ENCODE assay signal across 1 cellular context in genomic region chr6:1864496-1864895, GRCh38.
A peak's percentile ranks its signal among the peaks of the same experiment; 100 is the strongest.
TF ChIP-seq lines count a peak whose summit lies in the region.

No MANE protein-coding gene starts in this region.

TF ChIP-seq in HEK293, 187 proteins besides CTCF, POLR2A, EP300 and RAD21 (continued from another document):
- TF ChIP-seq GLI4 (tag by site-specific recombination; IDR thresholded peaks at IDR 0.05) (no peak), ZBTB8A (tag by site-specific recombination; IDR thresholded peaks at IDR 0.05) (peak; percentile 55), EGR2 (tag by site-specific recombination; IDR thresholded peaks at IDR 0.05; ENCODE audit: low read depth) (no peak), ZBTB20 (tag by site-specific recombination; IDR thresholded peaks at IDR 0.05) (peak; percentile 34; the same call in 1 of the 2 replicates), ZNF2 (tag by site-specific recombination; IDR thresholded peaks at IDR 0.05) (0 out of 2 replicates have a peak, but pooled peaks have one; percentile 20), ZNF184 (tag by site-specific recombination; IDR thresholded peaks at IDR 0.05) (0 out of 2 replicates have a peak, but pooled peaks have one; percentile 42), ZNF624 (tag by site-specific recombination; IDR thresholded peaks at IDR 0.05) (no peak), BCL11A (tag by site-specific recombination; IDR thresholded peaks at IDR 0.05; ENCODE audit: low read depth) (peak; percentile 82; the same call in 1 of the 2 replicates), ZBTB1 (tag by site-specific recombination; IDR thresholded peaks at IDR 0.05) (no peak), ZNF768 (tag by site-specific recombination; IDR thresholded peaks at IDR 0.05) (0 out of 2 replicates have a peak, but pooled peaks have one; percentile 10), ZNF626 (tag by site-specific recombination; IDR thresholded peaks at IDR 0.05) (no peak), ZNF843 (tag by site-specific recombination; IDR thresholded peaks at IDR 0.05) (0 out of 2 replicates have a peak, but pooled peaks have one; percentile 43), ZNF654 (tag by site-specific recombination; IDR thresholded peaks at IDR 0.05; ENCODE audit: low read depth) (no peak), ZNF596 (tag by site-specific recombination; IDR thresholded peaks at IDR 0.05) (0 out of 2 replicates have a peak, but pooled peaks have one; percentile 18), ZNF600 (tag by site-specific recombination; IDR thresholded peaks at IDR 0.05) (peak; percentile 47; the same call in 1 of the 2 replicates), GLIS1 (tag by site-specific recombination; IDR thresholded peaks at IDR 0.05) (peak; percentile 72; the same call in 1 of the 2 replicates), PRDM2 (tag by site-specific recombination; IDR thresholded peaks at IDR 0.05; ENCODE audit: borderline replicate concordance) (no peak), ZNF580 (tag by site-specific recombination; IDR thresholded peaks at IDR 0.05) (no peak), ZNF175 (tag by site-specific recombination; IDR thresholded peaks at IDR 0.05) (no peak), ZSCAN16 (tag by site-specific recombination; IDR thresholded peaks at IDR 0.05) (peak; percentile 68; the same call in 1 of the 2 replicates), ZBTB17 (tag by site-specific recombination; IDR thresholded peaks at IDR 0.05) (peak; percentile 81), KLF9 (tag by site-specific recombination; IDR thresholded peaks at IDR 0.05; ENCODE audit: low read depth) (no peak), TRIM28 (IDR thresholded peaks at IDR 0.05; ENCODE audit: borderline replicate concordance, low read length) (no peak), GFI1B (tag by site-specific recombination; IDR thresholded peaks at IDR 0.05) (0 out of 2 replicates have a peak, but pooled peaks have one; percentile 22), ZSCAN4 (tag by site-specific recombination; IDR thresholded peaks at IDR 0.05) (no peak), ZNF10 (tag by site-specific recombination; IDR thresholded peaks at IDR 0.05) (no peak), ZFHX2 (tag by site-specific recombination; conservative IDR thresholded peaks at IDR 0.05) (no peak), SP7 (tag by site-specific recombination; IDR thresholded peaks at IDR 0.05) (peak; percentile 76), WT1 (tag by site-specific recombination; IDR thresholded peaks at IDR 0.05) (peak; percentile 80), ZNF366 (tag by site-specific recombination; conservative IDR thresholded peaks at IDR 0.05) (peak; percentile 70), SP3 (tag by site-specific recombination; IDR thresholded peaks at IDR 0.05) (no peak), ZNF121 (tag by site-specific recombination; IDR thresholded peaks at IDR 0.05) (no peak), ZNF146 (tag by site-specific recombination; IDR thresholded peaks at IDR 0.05) (no peak)
- TF ChIP-seq, protein P1, sequence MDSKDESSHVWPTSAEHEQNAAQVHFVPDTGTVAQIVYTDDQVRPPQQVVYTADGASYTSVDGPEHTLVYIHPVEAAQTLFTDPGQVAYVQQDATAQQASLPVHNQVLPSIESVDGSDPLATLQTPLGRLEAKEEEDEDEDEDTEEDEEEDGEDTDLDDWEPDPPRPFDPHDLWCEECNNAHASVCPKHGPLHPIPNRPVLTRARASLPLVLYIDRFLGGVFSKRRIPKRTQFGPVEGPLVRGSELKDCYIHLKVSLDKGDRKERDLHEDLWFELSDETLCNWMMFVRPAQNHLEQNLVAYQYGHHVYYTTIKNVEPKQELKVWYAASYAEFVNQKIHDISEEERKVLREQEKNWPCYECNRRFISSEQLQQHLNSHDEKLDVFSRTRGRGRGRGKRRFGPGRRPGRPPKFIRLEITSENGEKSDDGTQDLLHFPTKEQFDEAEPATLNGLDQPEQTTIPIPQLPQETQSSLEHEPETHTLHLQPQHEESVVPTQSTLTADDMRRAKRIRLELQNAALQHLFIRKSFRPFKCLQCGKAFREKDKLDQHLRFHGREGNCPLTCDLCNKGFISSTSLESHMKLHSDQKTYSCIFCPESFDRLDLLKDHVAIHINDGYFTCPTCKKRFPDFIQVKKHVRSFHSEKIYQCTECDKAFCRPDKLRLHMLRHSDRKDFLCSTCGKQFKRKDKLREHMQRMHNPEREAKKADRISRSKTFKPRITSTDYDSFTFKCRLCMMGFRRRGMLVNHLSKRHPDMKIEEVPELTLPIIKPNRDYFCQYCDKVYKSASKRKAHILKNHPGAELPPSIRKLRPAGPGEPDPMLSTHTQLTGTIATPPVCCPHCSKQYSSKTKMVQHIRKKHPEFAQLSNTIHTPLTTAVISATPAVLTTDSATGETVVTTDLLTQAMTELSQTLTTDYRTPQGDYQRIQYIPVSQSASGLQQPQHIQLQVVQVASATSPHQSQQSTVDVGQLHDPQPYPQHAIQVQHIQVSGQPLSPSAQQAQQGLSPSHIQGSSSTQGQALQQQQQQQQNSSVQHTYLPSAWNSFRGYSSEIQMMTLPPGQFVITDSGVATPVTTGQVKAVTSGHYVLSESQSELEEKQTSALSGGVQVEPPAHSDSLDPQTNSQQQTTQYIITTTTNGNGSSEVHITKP (tag by site-specific recombination; IDR thresholded peaks at IDR 0.05) = peak; percentile 63
- TF ChIP-seq, protein P2, sequence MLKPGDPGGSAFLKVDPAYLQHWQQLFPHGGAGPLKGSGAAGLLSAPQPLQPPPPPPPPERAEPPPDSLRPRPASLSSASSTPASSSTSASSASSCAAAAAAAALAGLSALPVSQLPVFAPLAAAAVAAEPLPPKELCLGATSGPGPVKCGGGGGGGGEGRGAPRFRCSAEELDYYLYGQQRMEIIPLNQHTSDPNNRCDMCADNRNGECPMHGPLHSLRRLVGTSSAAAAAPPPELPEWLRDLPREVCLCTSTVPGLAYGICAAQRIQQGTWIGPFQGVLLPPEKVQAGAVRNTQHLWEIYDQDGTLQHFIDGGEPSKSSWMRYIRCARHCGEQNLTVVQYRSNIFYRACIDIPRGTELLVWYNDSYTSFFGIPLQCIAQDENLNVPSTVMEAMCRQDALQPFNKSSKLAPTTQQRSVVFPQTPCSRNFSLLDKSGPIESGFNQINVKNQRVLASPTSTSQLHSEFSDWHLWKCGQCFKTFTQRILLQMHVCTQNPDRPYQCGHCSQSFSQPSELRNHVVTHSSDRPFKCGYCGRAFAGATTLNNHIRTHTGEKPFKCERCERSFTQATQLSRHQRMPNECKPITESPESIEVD (tag by site-specific recombination; IDR thresholded peaks at IDR 0.05) = peak; percentile 80
- TF ChIP-seq, protein P3, sequence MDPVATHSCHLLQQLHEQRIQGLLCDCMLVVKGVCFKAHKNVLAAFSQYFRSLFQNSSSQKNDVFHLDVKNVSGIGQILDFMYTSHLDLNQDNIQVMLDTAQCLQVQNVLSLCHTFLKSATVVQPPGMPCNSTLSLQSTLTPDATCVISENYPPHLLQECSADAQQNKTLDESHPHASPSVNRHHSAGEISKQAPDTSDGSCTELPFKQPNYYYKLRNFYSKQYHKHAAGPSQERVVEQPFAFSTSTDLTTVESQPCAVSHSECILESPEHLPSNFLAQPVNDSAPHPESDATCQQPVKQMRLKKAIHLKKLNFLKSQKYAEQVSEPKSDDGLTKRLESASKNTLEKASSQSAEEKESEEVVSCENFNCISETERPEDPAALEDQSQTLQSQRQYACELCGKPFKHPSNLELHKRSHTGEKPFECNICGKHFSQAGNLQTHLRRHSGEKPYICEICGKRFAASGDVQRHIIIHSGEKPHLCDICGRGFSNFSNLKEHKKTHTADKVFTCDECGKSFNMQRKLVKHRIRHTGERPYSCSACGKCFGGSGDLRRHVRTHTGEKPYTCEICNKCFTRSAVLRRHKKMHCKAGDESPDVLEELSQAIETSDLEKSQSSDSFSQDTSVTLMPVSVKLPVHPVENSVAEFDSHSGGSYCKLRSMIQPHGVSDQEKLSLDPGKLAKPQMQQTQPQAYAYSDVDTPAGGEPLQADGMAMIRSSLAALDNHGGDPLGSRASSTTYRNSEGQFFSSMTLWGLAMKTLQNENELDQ (tag by site-specific recombination; IDR thresholded peaks at IDR 0.05; ENCODE audit: low read depth) = no peak
- TF ChIP-seq, protein P4, sequence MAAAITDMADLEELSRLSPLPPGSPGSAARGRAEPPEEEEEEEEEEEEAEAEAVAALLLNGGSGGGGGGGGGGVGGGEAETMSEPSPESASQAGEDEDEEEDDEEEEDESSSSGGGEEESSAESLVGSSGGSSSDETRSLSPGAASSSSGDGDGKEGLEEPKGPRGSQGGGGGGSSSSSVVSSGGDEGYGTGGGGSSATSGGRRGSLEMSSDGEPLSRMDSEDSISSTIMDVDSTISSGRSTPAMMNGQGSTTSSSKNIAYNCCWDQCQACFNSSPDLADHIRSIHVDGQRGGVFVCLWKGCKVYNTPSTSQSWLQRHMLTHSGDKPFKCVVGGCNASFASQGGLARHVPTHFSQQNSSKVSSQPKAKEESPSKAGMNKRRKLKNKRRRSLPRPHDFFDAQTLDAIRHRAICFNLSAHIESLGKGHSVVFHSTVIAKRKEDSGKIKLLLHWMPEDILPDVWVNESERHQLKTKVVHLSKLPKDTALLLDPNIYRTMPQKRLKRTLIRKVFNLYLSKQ (tag by site-specific recombination; IDR thresholded peaks at IDR 0.05; ENCODE audit: borderline replicate concordance) = no peak
- TF ChIP-seq, protein P5, sequence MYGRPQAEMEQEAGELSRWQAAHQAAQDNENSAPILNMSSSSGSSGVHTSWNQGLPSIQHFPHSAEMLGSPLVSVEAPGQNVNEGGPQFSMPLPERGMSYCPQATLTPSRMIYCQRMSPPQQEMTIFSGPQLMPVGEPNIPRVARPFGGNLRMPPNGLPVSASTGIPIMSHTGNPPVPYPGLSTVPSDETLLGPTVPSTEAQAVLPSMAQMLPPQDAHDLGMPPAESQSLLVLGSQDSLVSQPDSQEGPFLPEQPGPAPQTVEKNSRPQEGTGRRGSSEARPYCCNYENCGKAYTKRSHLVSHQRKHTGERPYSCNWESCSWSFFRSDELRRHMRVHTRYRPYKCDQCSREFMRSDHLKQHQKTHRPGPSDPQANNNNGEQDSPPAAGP (tag by site-specific recombination; IDR thresholded peaks at IDR 0.05) = 0 out of 2 replicates have a peak, but pooled peaks have one; percentile 27
- TF ChIP-seq, protein P6, sequence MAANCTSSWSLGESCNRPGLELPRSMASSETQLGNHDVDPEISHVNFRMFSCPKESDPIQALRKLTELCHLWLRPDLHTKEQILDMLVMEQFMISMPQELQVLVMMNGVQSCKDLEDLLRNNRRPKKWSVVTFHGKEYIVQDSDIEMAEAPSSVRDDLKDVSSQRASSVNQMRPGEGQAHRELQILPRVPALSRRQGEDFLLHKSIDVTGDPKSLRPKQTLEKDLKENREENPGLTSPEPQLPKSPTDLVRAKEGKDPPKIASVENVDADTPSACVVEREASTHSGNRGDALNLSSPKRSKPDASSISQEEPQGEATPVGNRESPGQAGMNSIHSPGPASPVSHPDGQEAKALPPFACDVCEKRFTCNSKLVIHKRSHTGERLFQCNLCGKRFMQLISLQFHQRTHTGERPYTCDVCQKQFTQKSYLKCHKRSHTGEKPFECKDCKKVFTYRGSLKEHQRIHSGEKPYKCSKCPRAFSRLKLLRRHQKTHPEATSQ (tag by site-specific recombination; IDR thresholded peaks at IDR 0.05) = no peak
TF ChIP-seq in HEK293: peak in this region for 27.
